In genomic region chr3:72100626-72101187, GRCh38 we compare ENCODE assay signal across 8 cellular contexts.
DNase-seq lines count a peak whose midpoint lies in the region; ATAC-seq and TF ChIP-seq lines count a peak whose summit lies in the region.

No MANE protein-coding gene starts in this region.

- H3K4me3 ChIP-seq in KMS-11 (IDR thresholded peaks at IDR 0.05; ENCODE audit: insufficient read depth, low read depth, low read length) (no peak overlapping the region), iPS-18a (ENCODE audit: low read length) (peak overlapping the region; percentile 60), skeletal muscle cell (ENCODE audit: low read depth, low read length) (peak overlapping the region; percentile 42)

- H3K9me3 ChIP-seq in iPS-18a (ENCODE audit: control insufficient read depth, low read depth, low read length) = no peaks in the 10 kb centered on the region

- H3K36me3 ChIP-seq in KMS-11 (ENCODE audit: insufficient read depth) (no peaks in the 10 kb centered on the region), iPS-18a (ENCODE audit: control insufficient read depth, low read depth, low read length) (no peaks in the 10 kb centered on the region)

- peak overlapping the region; percentile 78 for H2AFZ ChIP-seq in KMS-11 (ENCODE audit: low read depth)

- H3K4me2 ChIP-seq in KMS-11 = peak overlapping the region; percentile 87

- ATAC-seq in GM21619 (IDR thresholded peaks at IDR 0.05; ENCODE audit: unreplicated experiment) = peak; percentile 57

- in situ Hi-C loops in G401 (cut with HindIII; ENCODE audit: low sequenced_read_pairs) = no loop called here

- H3K4me1 ChIP-seq in KMS-11 (ENCODE audit: low read depth, poor library complexity, severe bottlenecking) (peaks cover 13% of the 10 kb centered on the region), iPS-18a (ENCODE audit: control insufficient read depth, low read depth, low read length) (peaks cover 4% of the 10 kb centered on the region)

- TF ChIP-seq CTCF in KMS-11 (conservative IDR thresholded peaks at IDR 0.05; ENCODE audit: low read depth, low read length) = no peak

- no peak overlapping the region for H3K27ac ChIP-seq in KMS-11
- H3K27ac ChIP-seq in iPS-18a (ENCODE audit: low read length) = no peak overlapping the region

- H3K27me3 ChIP-seq in KMS-11 (ENCODE audit: insufficient read depth, low read depth) (no peaks in the 10 kb centered on the region), iPS-18a (ENCODE audit: control insufficient read depth, insufficient read depth, low read length) (peaks cover 39% of the 10 kb centered on the region)

- H3K9ac ChIP-seq in KMS-11 (peak overlapping the region; percentile 25; the same call in 1 of the 2 replicates), iPS-18a (ENCODE audit: low read length) (peak overlapping the region; percentile 28)

- no peaks in the 10 kb centered on the region for H3K79me2 ChIP-seq in KMS-11 (ENCODE audit: insufficient read depth, low read depth)

- DNase-seq in G401 (ENCODE audit: low spot score) (peak; percentile 18), T-helper 22 cell (ENCODE audit: low read depth) (peak; percentile 68), astrocyte of the hippocampus (ENCODE audit: low read depth, low spot score) (peak; percentile 89), skeletal muscle cell (ENCODE audit: low read depth) (peak; percentile 90), HuH-7.5 (ENCODE audit: low spot score) (no peak)

- no peaks in the 10 kb centered on the region for H4K20me1 ChIP-seq in KMS-11 (ENCODE audit: insufficient read depth)
